ENCODE assay signal across 27 cellular contexts in genomic region chr3:29356062-29356461, GRCh38.
"Had no signal": no experiment of that assay in that cellular context is flagged by ENCODE, and none has a peak within 500 bp of the region (broad histone marks: within the 10 kb centered on the region; RNA-seq: fewer than 3 reads in every experiment).

No MANE protein-coding gene starts in this region.

- H3K4me1 ChIP-seq: neural progenitor cell, parathyroid adenoma, right lobe of liver had no signal

- ATAC-seq: natural killer cell; psoas muscle; right cardiac atrium; right lobe of liver; stimulated activated effector memory CD8-positive, alpha-beta T cell treated with anti-CD3 and anti-CD28 coated beads, Interleukin-12 subunit alpha, Interleukin-12 subunit beta, amount 100 ng/mL, for 72 hours; stimulated activated naive B cell treated with anti-CD40 and anti-IgM and Interleukin-4, amounts not matched to agents 10 μg/mL and 1 μg/mL and 100 μg/mL, for 72 hours had no signal

- FAIRE-seq: small intestine, urothelium cell line had no signal

- H3K36me3 ChIP-seq: neural progenitor cell, ovary, right lobe of liver, sigmoid colon, stomach, thoracic aorta, thyroid gland, tibial nerve, upper lobe of left lung, vagina had no signal

- H2AFZ ChIP-seq: neural progenitor cell, parathyroid adenoma had no signal

- DNase-seq: natural killer cell; occipital lobe; ovary; posterior cingulate gyrus; psoas muscle; retina; right cardiac atrium; right lobe of liver; sigmoid colon; small intestine; stimulated activated CD4-positive, alpha-beta T cell treated with anti-CD3 and anti-CD28 coated beads, Interleukin-15, amount 100 ng/mL, for 24 hours; stimulated activated CD4-positive, alpha-beta T cell treated with anti-CD3 and anti-CD28 coated beads, Interleukin-2, amount 100 ng/mL, for 24 hours; stimulated activated CD4-positive, alpha-beta T cell treated with anti-CD3 and anti-CD28 coated beads, Interleukin-2, amount 100 ng/mL, for 48 hours; stimulated activated CD4-positive, alpha-beta T cell treated with anti-CD3 and anti-CD28 coated beads, Interleukin-4, amount 100 ng/mL, for 24 hours; stimulated activated naive B cell treated with anti-CD40 and anti-IgM and Interleukin-4, amounts not matched to agents 10 μg/mL and 1 μg/mL and 100 μg/mL, for 72 hours; stimulated activated naive CD4-positive, alpha-beta T cell treated with Interleukin-2 at 50 U/mL for 16 hours; stomach; thyroid gland; trophoblast cell; upper lobe of left lung had no signal

- H3K79me2 ChIP-seq: parathyroid adenoma had no signal

- H3K4me2 ChIP-seq: neural progenitor cell had no signal

- H3K4me3 ChIP-seq: neural progenitor cell, ovary, psoas muscle, right lobe of liver, sigmoid colon, stomach, thoracic aorta, thyroid gland, tibial nerve, upper lobe of left lung, vagina had no signal

- H3K27me3 ChIP-seq: neural progenitor cell, ovary, right lobe of liver, sigmoid colon, stomach, thyroid gland, tibial nerve, upper lobe of left lung, vagina had no signal

- H3K27ac ChIP-seq: neural progenitor cell, ovary, parathyroid adenoma, psoas muscle, right lobe of liver, sigmoid colon, stomach, thoracic aorta, thyroid gland, tibial nerve, upper lobe of left lung, vagina had no signal

- H3K9me3 ChIP-seq: ovary, psoas muscle, right lobe of liver, sigmoid colon, stomach, thoracic aorta, thyroid gland, upper lobe of left lung, vagina had no signal
